8 cellular contexts compared by ENCODE assay signal in genomic region chr2:235263205-235264120, GRCh38.
DNase-seq lines count a peak whose midpoint lies in the region; FAIRE-seq and TF ChIP-seq lines count a peak whose summit lies in the region.

No MANE protein-coding gene starts in this region.

- H3K4me3 ChIP-seq in AG10803 (ENCODE audit: low read length) (peak overlapping the region; percentile 31), epithelial cell of proximal tubule (ENCODE audit: low read depth, low read length) (peak overlapping the region; percentile 31)

- FAIRE-seq in GM19239 (lab: Jason Lieb, UNC) (no peak), GM12891 (lab: Jason Lieb, UNC) (no peak)

- DNase-seq in AG10803 (ENCODE audit: low read depth) (peak; percentile 86), NCI-H69 (lab: John Stamatoyannopoulos, UW) (peak; percentile 56), epithelial cell of proximal tubule (ENCODE audit: low read depth) (peak; percentile 55), mucosa of gallbladder (ENCODE audit: low spot score) (peak; percentile 80), DMS79 (lab: John Stamatoyannopoulos, UW) (no peak), T-helper 2 cell (no peak), GM19239 (ENCODE audit: insufficient read length, low spot score) (no peak), GM12891 (ENCODE audit: insufficient read length, low spot score) (no peak)

- TF ChIP-seq POLR2A in GM12891 (IDR thresholded peaks at IDR 0.05; ENCODE audit: low read depth, low read length) = no peak

- TF ChIP-seq CTCF in AG10803 (conservative IDR thresholded peaks at IDR 0.05; ENCODE audit: low read length) (0 out of 2 replicates have a peak, but pooled peaks have one; percentile 3), epithelial cell of proximal tubule (conservative IDR thresholded peaks at IDR 0.05; ENCODE audit: low read depth, low read length) (peak; percentile 6)

TF ChIP-seq in GM12891, 5 proteins besides CTCF, POLR2A, EP300 and RAD21:
- no peak for TF ChIP-seq TAF1 (IDR thresholded peaks at IDR 0.05; ENCODE audit: low read depth, low read length)
- TF ChIP-seq POLR2AphosphoS5 (IDR thresholded peaks at IDR 0.05; ENCODE audit: low read depth, low read length) = no peak
- no peak for TF ChIP-seq SPI1 (IDR thresholded peaks at IDR 0.05; ENCODE audit: low read depth, low read length)
- no peak for TF ChIP-seq POU2F2 (IDR thresholded peaks at IDR 0.05; ENCODE audit: low read depth, low read length)
- TF ChIP-seq PAX5 (IDR thresholded peaks at IDR 0.05; ENCODE audit: insufficient read depth, low read length, severe bottlenecking) = no peak

Comparison
In these comparisons a context has a peak if more than half of its experiments do, and no peak if none do; other contexts are left out.
1. DNase-seq: peak in AG10803 (single experiment), NCI-H69 (single experiment), epithelial cell of proximal tubule (single experiment) and mucosa of gallbladder (single experiment); none in DMS79 (single experiment), T-helper 2 cell (0 of 5), GM19239 (single experiment) and GM12891 (single experiment).